In genomic region chr2:47078541-47079482, GRCh38 we compare ENCODE assay signal across 1 cellular context.
TF ChIP-seq lines count a peak whose summit lies in the region.

No MANE protein-coding gene starts in this region.

TF ChIP-seq in HepG2, 621 proteins besides CTCF, POLR2A, EP300 and RAD21 (continued from another document and continues in another):
- TF ChIP-seq FOXP4 (CRISPR knock-in tag; IDR thresholded peaks at IDR 0.05), result peak; percentile 96
- TF ChIP-seq HBP1 (CRISPR knock-in tag; IDR thresholded peaks at IDR 0.05; ENCODE audit: low read depth), result 0 out of 2 replicates have a peak, but pooled peaks have one; percentile 42
- peak; percentile 32; the same call in 1 of the 2 replicates for TF ChIP-seq ZBTB49 (CRISPR knock-in tag; IDR thresholded peaks at IDR 0.05; ENCODE audit: borderline replicate concordance)
- peak; percentile 67; the same call in 1 of the 2 replicates for TF ChIP-seq ZKSCAN1 (IDR thresholded peaks at IDR 0.05; ENCODE audit: low read length)
- no peak for TF ChIP-seq SP1 (IDR thresholded peaks at IDR 0.05)
- peak; percentile 47; the same call in 1 of the 2 replicates for TF ChIP-seq SP1 (CRISPR knock-in tag; IDR thresholded peaks at IDR 0.05)
- TF ChIP-seq IRF1 (CRISPR knock-in tag; IDR thresholded peaks at IDR 0.05; ENCODE audit: low read depth), result no peak; the same call in 1 of the 2 replicates
- TF ChIP-seq KDM2A (CRISPR knock-in tag; IDR thresholded peaks at IDR 0.05; ENCODE audit: borderline replicate concordance, low read depth), result peak; percentile 64; the same call in 1 of the 2 replicates
- peak; percentile 80; the same call in 1 of the 2 replicates for TF ChIP-seq ZNF619 (CRISPR knock-in tag; IDR thresholded peaks at IDR 0.05)
- no peak for TF ChIP-seq ELK4 (CRISPR knock-in tag; IDR thresholded peaks at IDR 0.05; ENCODE audit: borderline replicate concordance)
- no peak for TF ChIP-seq GLI4 (CRISPR knock-in tag; IDR thresholded peaks at IDR 0.05; ENCODE audit: borderline replicate concordance)
- no peak for TF ChIP-seq ZNF101 (CRISPR knock-in tag; IDR thresholded peaks at IDR 0.05; ENCODE audit: borderline replicate concordance, low read depth)
- TF ChIP-seq ZNF670 (CRISPR knock-in tag; IDR thresholded peaks at IDR 0.05; ENCODE audit: borderline replicate concordance), result no peak
- TF ChIP-seq ZNF772 (CRISPR knock-in tag; IDR thresholded peaks at IDR 0.05), result no peak
- TF ChIP-seq GATA4 (IDR thresholded peaks at IDR 0.05; ENCODE audit: borderline replicate concordance, low read depth), result peak; percentile 96
- no peak for TF ChIP-seq U2AF1 (optimal IDR thresholded peaks at IDR 0.05; ENCODE audit: low read depth, low read length)
- 0 out of 2 replicates have a peak, but pooled peaks have one; percentile 36 for TF ChIP-seq ZNF451 (CRISPR knock-in tag; IDR thresholded peaks at IDR 0.05)
- TF ChIP-seq ZNF30 (CRISPR knock-in tag; IDR thresholded peaks at IDR 0.05), result no peak
- TF ChIP-seq ZNF558 (CRISPR knock-in tag; IDR thresholded peaks at IDR 0.05; ENCODE audit: borderline replicate concordance), result no peak
- TF ChIP-seq FOXC1 (CRISPR knock-in tag; IDR thresholded peaks at IDR 0.05; ENCODE audit: borderline replicate concordance), result no peak
- TF ChIP-seq ZBTB40 (IDR thresholded peaks at IDR 0.05), result no peak
- TF ChIP-seq ZBTB40 (CRISPR knock-in tag; IDR thresholded peaks at IDR 0.05), result no peak
- TF ChIP-seq TFDP2 (CRISPR knock-in tag; IDR thresholded peaks at IDR 0.05), result peak; percentile 42; the same call in 1 of the 2 replicates
- TF ChIP-seq CREBL2 (CRISPR knock-in tag; IDR thresholded peaks at IDR 0.05; ENCODE audit: borderline replicate concordance), result no peak
- no peak for TF ChIP-seq IKZF1 (IDR thresholded peaks at IDR 0.05)
- TF ChIP-seq PHF8 (CRISPR knock-in tag; IDR thresholded peaks at IDR 0.05), result no peak
- no peak for TF ChIP-seq HNRNPH1 (optimal IDR thresholded peaks at IDR 0.05; ENCODE audit: low read depth, low read length)
- no peak; the same call in 1 of the 2 replicates for TF ChIP-seq ZNF776 (CRISPR knock-in tag; IDR thresholded peaks at IDR 0.05)
- TF ChIP-seq MBD4 (IDR thresholded peaks at IDR 0.05; ENCODE audit: borderline replicate concordance, low read length), result no peak
- no peak for TF ChIP-seq RFX5 (IDR thresholded peaks at IDR 0.05; ENCODE audit: low read depth, low read length)
- TF ChIP-seq NR2C2 (CRISPR knock-in tag; IDR thresholded peaks at IDR 0.05; ENCODE audit: borderline replicate concordance), result peak; percentile 72
- TF ChIP-seq HCFC1 (IDR thresholded peaks at IDR 0.05; ENCODE audit: low read depth, low read length), result no peak
- TF ChIP-seq ARNT2 (CRISPR knock-in tag; IDR thresholded peaks at IDR 0.05; ENCODE audit: low read depth), result no peak
- 0 out of 2 replicates have a peak, but pooled peaks have one; percentile 54 for TF ChIP-seq ZFP36L2 (CRISPR knock-in tag; IDR thresholded peaks at IDR 0.05)
- peak; percentile 93 for TF ChIP-seq SP5 (CRISPR knock-in tag; IDR thresholded peaks at IDR 0.05; ENCODE audit: borderline replicate concordance, low read depth)
- peak; percentile 93; the same call in 1 of the 2 replicates for TF ChIP-seq MIER3 (CRISPR knock-in tag; IDR thresholded peaks at IDR 0.05; ENCODE audit: borderline replicate concordance)
- no peak for TF ChIP-seq LRRFIP1 (CRISPR knock-in tag; conservative IDR thresholded peaks at IDR 0.05)
